ENCODE assay signal across 17 cellular contexts in genomic region chr9:105418588-105419108, GRCh38. TPM values are rescaled to one million over a fixed set of nuclear protein-coding genes. Genes with fewer than 3 reads are reported as not detected.
DNase-seq lines count a peak whose midpoint lies in the region; ATAC-seq and TF ChIP-seq lines count a peak whose summit lies in the region.
"Had no signal": no experiment of that assay in that cellular context is flagged by ENCODE, and none has a peak within 500 bp of the region (broad histone marks: within the 10 kb centered on the region; RNA-seq: fewer than 3 reads in every experiment).

No MANE protein-coding gene starts in this region.

- WGBS in right lobe of liver (ENCODE audit: insufficient coverage, low coverage, low lambda C conversion rate, missing lambda C conversion rate), result 27% methylated on average over 1 of the region's 1 CpG

- ATAC-seq in activated naive CD4-positive, alpha-beta T cell treated with anti-CD3 and anti-CD28 coated beads, Interleukin-2, amount 50 U/mL, for 72 hours, result no peak
- ATAC-seq in right lobe of liver (peak; percentile 73 to 89 (median 84)), GM21447 (IDR thresholded peaks at IDR 0.05; ENCODE audit: unreplicated experiment) (no peak)
- ATAC-seq in stimulated activated effector memory CD8-positive, alpha-beta T cell treated with anti-CD3 and anti-CD28 coated beads, Interleukin-12 subunit alpha, Interleukin-12 subunit beta, amount 100 ng/mL, for 72 hours, result no peak
- ATAC-seq in naive thymus-derived CD8-positive, alpha-beta T cell, result no peak
- ATAC-seq: GM23338, HCT116, K562 had no signal

- no peaks in the 10 kb centered on the region for H3K36me3 ChIP-seq in right lobe of liver
- H3K36me3 ChIP-seq: BE2C had no signal

- no peaks in the 10 kb centered on the region for H3K9me3 Mint-ChIP-seq in activated naive CD4-positive, alpha-beta T cell treated with anti-CD3 and anti-CD28 coated beads, Interleukin-2, amount 50 U/mL, for 24 hours
- no peaks in the 10 kb centered on the region for H3K9me3 Mint-ChIP-seq in activated naive CD4-positive, alpha-beta T cell treated with anti-CD3 and anti-CD28 coated beads, Interleukin-2, amount 50 U/mL, for 72 hours
- no peaks in the 10 kb centered on the region for H3K9me3 Mint-ChIP-seq in stimulated activated effector memory CD8-positive, alpha-beta T cell treated with anti-CD3 and anti-CD28 coated beads, Interleukin-12 subunit alpha, Interleukin-12 subunit beta, amount 100 ng/mL, for 72 hours
- H3K9me3 Mint-ChIP-seq in naive thymus-derived CD8-positive, alpha-beta T cell, result no peaks in the 10 kb centered on the region
- H3K9me3 Mint-ChIP-seq: CD4-positive, CD25-positive, alpha-beta regulatory T cell; GM23338 had no signal

- peaks cover 0 to 62% (median 13%) of the 10 kb centered on the region in 4 donors for H3K4me1 ChIP-seq in right lobe of liver
- H3K4me1 ChIP-seq: BE2C had no signal

- intact Hi-C loops in dorsolateral prefrontal cortex (cut with DNase I), result loop anchor here (5.0 to 10.0 kb wide), 6 partner anchors 176 to 614 kb away; partner anchors contain the start of genes ABCA1 (in 2 of the 2) and SLC44A1 (in 1 of the 2)
- intact Hi-C loops in right lobe of liver (cut with DNase I), result loop anchor here (5.0 to 10.0 kb wide), 2 partner anchors 254 to 261 kb away; no protein-coding TSS in a partner anchor

- H3K27ac ChIP-seq in dorsolateral prefrontal cortex (peak overlapping the region in 43 of 59 donors; percentile 6 to 89 (median 74)), right lobe of liver (peak overlapping the region; percentile 56 to 88 (median 72))

- POLR2A ChIA-PET in naive thymus-derived CD8-positive, alpha-beta T cell (lab: Charles Lee), result no interaction called here

- no peak for DNase-seq in activated naive CD4-positive, alpha-beta T cell treated with anti-CD3 and anti-CD28 coated beads, Interleukin-2, amount 50 U/mL, for 72 hours (ENCODE audit: low spot score in 2 of 2)
- DNase-seq in dorsolateral prefrontal cortex, result no peak
- peak; percentile 69 to 91 (median 89) for DNase-seq in right lobe of liver
- DNase-seq in amniotic stem cell (lab: John Stamatoyannopoulos, UW), result no peak
- DNase-seq in stimulated activated effector memory CD8-positive, alpha-beta T cell treated with anti-CD3 and anti-CD28 coated beads, Interleukin-12 subunit alpha, Interleukin-12 subunit beta, amount 100 ng/mL, for 72 hours (ENCODE audit: low spot score in 2 of 2), result no peak
- DNase-seq in naive thymus-derived CD8-positive, alpha-beta T cell, result no peak
- DNase-seq: BE2C; CD4-positive, CD25-positive, alpha-beta regulatory T cell; COR-L47; NCI-H1092 treated with DMSO at 0.1 percent for 48 hours; NCI-H146; NCI-H2081 had no signal

- no peak overlapping the region for H3K4me3 Mint-ChIP-seq in activated naive CD4-positive, alpha-beta T cell treated with anti-CD3 and anti-CD28 coated beads, Interleukin-2, amount 50 U/mL, for 24 hours
- no peak overlapping the region for H3K4me3 Mint-ChIP-seq in stimulated activated effector memory CD8-positive, alpha-beta T cell treated with anti-CD3 and anti-CD28 coated beads, Interleukin-12 subunit alpha, Interleukin-12 subunit beta, amount 100 ng/mL, for 72 hours
- no peak overlapping the region for H3K4me3 Mint-ChIP-seq in naive thymus-derived CD8-positive, alpha-beta T cell
- H3K4me3 Mint-ChIP-seq: CD4-positive, CD25-positive, alpha-beta regulatory T cell; GM23338 had no signal

- H3K27ac Mint-ChIP-seq in activated naive CD4-positive, alpha-beta T cell treated with anti-CD3 and anti-CD28 coated beads, Interleukin-2, amount 50 U/mL, for 24 hours, result peak overlapping the region; percentile 46
- H3K27ac Mint-ChIP-seq in activated naive CD4-positive, alpha-beta T cell treated with anti-CD3 and anti-CD28 coated beads, Interleukin-2, amount 50 U/mL, for 72 hours, result no peak overlapping the region
- H3K27ac Mint-ChIP-seq in stimulated activated effector memory CD8-positive, alpha-beta T cell treated with anti-CD3 and anti-CD28 coated beads, Interleukin-12 subunit alpha, Interleukin-12 subunit beta, amount 100 ng/mL, for 72 hours, result no peak overlapping the region
- no peak overlapping the region for H3K27ac Mint-ChIP-seq in naive thymus-derived CD8-positive, alpha-beta T cell
- H3K27ac Mint-ChIP-seq: CD4-positive, CD25-positive, alpha-beta regulatory T cell; GM23338 had no signal

- H3K27me3 Mint-ChIP-seq in activated naive CD4-positive, alpha-beta T cell treated with anti-CD3 and anti-CD28 coated beads, Interleukin-2, amount 50 U/mL, for 24 hours, result peaks cover 8% of the 10 kb centered on the region
- H3K27me3 Mint-ChIP-seq in naive thymus-derived CD8-positive, alpha-beta T cell, result peaks cover 9 to 16% (median 10%) of the 10 kb centered on the region in 5 donors

- H3K9me3 ChIP-seq in right lobe of liver, result no peaks in the 10 kb centered on the region
- H3K9me3 ChIP-seq: BE2C had no signal

- no peak overlapping the region for H3K4me3 ChIP-seq in dorsolateral prefrontal cortex
- peak overlapping the region in 1 of 3 donors; percentile 4 for H3K4me3 ChIP-seq in right lobe of liver
- H3K4me3 ChIP-seq: GM23338, K562 had no signal

- H3K4me1 Mint-ChIP-seq in activated naive CD4-positive, alpha-beta T cell treated with anti-CD3 and anti-CD28 coated beads, Interleukin-2, amount 50 U/mL, for 24 hours, result no peaks in the 10 kb centered on the region
- H3K4me1 Mint-ChIP-seq in stimulated activated effector memory CD8-positive, alpha-beta T cell treated with anti-CD3 and anti-CD28 coated beads, Interleukin-12 subunit alpha, Interleukin-12 subunit beta, amount 100 ng/mL, for 72 hours, result peaks cover 6% of the 10 kb centered on the region
- peaks cover 2 to 9% (median 5%) of the 10 kb centered on the region in 4 donors for H3K4me1 Mint-ChIP-seq in naive thymus-derived CD8-positive, alpha-beta T cell
- H3K4me1 Mint-ChIP-seq: CD4-positive, CD25-positive, alpha-beta regulatory T cell had no signal

- no peaks in the 10 kb centered on the region for H3K36me3 Mint-ChIP-seq in activated naive CD4-positive, alpha-beta T cell treated with anti-CD3 and anti-CD28 coated beads, Interleukin-2, amount 50 U/mL, for 24 hours
- H3K36me3 Mint-ChIP-seq in activated naive CD4-positive, alpha-beta T cell treated with anti-CD3 and anti-CD28 coated beads, Interleukin-2, amount 50 U/mL, for 72 hours, result no peaks in the 10 kb centered on the region
- H3K36me3 Mint-ChIP-seq in stimulated activated effector memory CD8-positive, alpha-beta T cell treated with anti-CD3 and anti-CD28 coated beads, Interleukin-12 subunit alpha, Interleukin-12 subunit beta, amount 100 ng/mL, for 72 hours, result no peaks in the 10 kb centered on the region
- no peaks in the 10 kb centered on the region for H3K36me3 Mint-ChIP-seq in naive thymus-derived CD8-positive, alpha-beta T cell
- H3K36me3 Mint-ChIP-seq: CD4-positive, CD25-positive, alpha-beta regulatory T cell had no signal

- TF ChIP-seq CTCF in dorsolateral prefrontal cortex (IDR thresholded peaks at IDR 0.05 in 54 of 56, conservative IDR thresholded peaks at IDR 0.05 in 2 of 56; ENCODE audit: low read depth in 1 of 56, partially characterized antibody in 56 of 56) (no peak), right lobe of liver (IDR thresholded peaks at IDR 0.05) (no peak)

- TF ChIP-seq POLR2A in right lobe of liver (IDR thresholded peaks at IDR 0.05), result no peak

- H3K27me3 ChIP-seq in dorsolateral prefrontal cortex (no peaks in the 10 kb centered on the region), right lobe of liver (no peaks in the 10 kb centered on the region)
- H3K27me3 ChIP-seq: BE2C had no signal

RNA-seq across cellular contexts. Expression of gene FSD1L, which starts 29.2 kb away (rescaled TPM):
- total RNA-seq in activated naive CD4-positive, alpha-beta T cell treated with anti-CD3 and anti-CD28 coated beads, Interleukin-2, amount 50 U/mL, for 72 hours, result 1 to 10 TPM in 1 of 2 donors, under 1 TPM in 1; 0.61 to 3.9 TPM
- total RNA-seq in dorsolateral prefrontal cortex (10 to 100 TPM; 20.3 to 54.9 (median 37.0) TPM), right lobe of liver (1 to 10 TPM in 5 of 6 experiments, under 1 TPM in 1; 0.46 to 2.0 (median 1.3) TPM)
- total RNA-seq in naive thymus-derived CD8-positive, alpha-beta T cell, result under 1 TPM; 0.55 to 0.63 TPM
- polyA plus RNA-seq in naive thymus-derived CD8-positive, alpha-beta T cell, result under 1 TPM in 2 of 3 donors, not detected in 1; 0.08 to 0.24 TPM

Comparison
In these comparisons a context has a peak if more than half of its experiments do, and no peak if none do; other contexts are left out.
1. ATAC-seq: peak in right lobe of liver (4 of 4); none in activated naive CD4-positive, alpha-beta T cell treated with anti-CD3 and anti-CD28 coated beads, Interleukin-2, amount 50 U/mL, for 72 hours (0 of 2), stimulated activated effector memory CD8-positive, alpha-beta T cell treated with anti-CD3 and anti-CD28 coated beads, Interleukin-12 subunit alpha, Interleukin-12 subunit beta, amount 100 ng/mL, for 72 hours (single experiment), GM21447 (single experiment) and naive thymus-derived CD8-positive, alpha-beta T cell (0 of 2).
2. DNase-seq: peak in right lobe of liver (3 of 3); none in activated naive CD4-positive, alpha-beta T cell treated with anti-CD3 and anti-CD28 coated beads, Interleukin-2, amount 50 U/mL, for 72 hours (0 of 2), dorsolateral prefrontal cortex (0 of 10), amniotic stem cell (single experiment), stimulated activated effector memory CD8-positive, alpha-beta T cell treated with anti-CD3 and anti-CD28 coated beads, Interleukin-12 subunit alpha, Interleukin-12 subunit beta, amount 100 ng/mL, for 72 hours (0 of 2) and naive thymus-derived CD8-positive, alpha-beta T cell (0 of 10).
3. RNA of gene FSD1L, which starts 29.2 kb away (total RNA-seq): 20.3 to 54.9 TPM in dorsolateral prefrontal cortex; 0.61 to 3.9 TPM in activated naive CD4-positive, alpha-beta T cell treated with anti-CD3 and anti-CD28 coated beads, Interleukin-2, amount 50 U/mL, for 72 hours, 0.46 to 2.0 TPM in right lobe of liver and 0.55 to 0.63 TPM in naive thymus-derived CD8-positive, alpha-beta T cell; every median in the first group is over 4 times any median in the second.